ENCODE assay signal across 31 cellular contexts in the genomic region with DNA sequence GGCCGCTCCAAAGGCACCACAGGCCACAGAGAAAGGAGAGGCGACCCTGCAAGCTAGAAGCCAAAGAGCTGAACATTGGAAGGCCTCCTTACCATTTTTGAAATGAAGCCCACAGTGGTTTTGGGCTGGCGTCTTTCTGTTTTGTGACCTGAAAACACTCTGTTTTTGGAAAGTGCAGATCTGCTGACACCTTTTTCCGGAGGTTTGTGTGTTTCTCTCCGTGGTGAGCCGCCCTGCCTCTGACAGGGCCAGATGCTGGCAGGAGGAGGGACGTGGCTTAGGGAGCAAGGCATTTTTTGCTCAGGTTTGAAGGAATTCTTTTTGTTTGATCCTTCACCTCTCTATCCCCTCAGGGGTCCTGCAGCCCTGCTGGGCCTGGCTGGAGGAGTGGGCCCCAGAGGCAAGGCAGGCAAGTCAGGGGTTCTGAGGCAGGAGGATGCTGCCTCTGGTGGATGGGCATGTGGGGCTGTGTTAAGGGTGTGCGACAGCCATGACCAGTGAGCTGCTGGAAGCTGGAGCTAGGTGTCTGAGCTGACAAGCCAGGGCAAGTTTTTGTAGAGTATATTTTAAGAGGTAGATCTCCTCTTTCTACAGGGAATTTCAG.
DNase-seq lines count a peak whose midpoint lies in the region; ATAC-seq, FAIRE-seq and TF ChIP-seq lines count a peak whose summit lies in the region.
"Had no signal": no experiment of that assay in that cellular context is flagged by ENCODE, and none has a peak within 500 bp of the region (broad histone marks: within the 10 kb centered on the region; RNA-seq: fewer than 3 reads in every experiment).

No MANE protein-coding gene starts in this region.

- no peaks in the 10 kb centered on the region for H3K27me3 ChIP-seq in Karpas-422 (ENCODE audit: low read length)
- H3K27me3 ChIP-seq in bronchial epithelial cell (ENCODE audit: control insufficient read depth, insufficient read depth, low read length), result no peaks in the 10 kb centered on the region
- H3K27me3 ChIP-seq in neuronal stem cell (ENCODE audit: control insufficient read depth in 3 of 3, insufficient read depth in 3 of 3, low read depth in 1 of 3, low read length in 3 of 3), result peaks cover 0 to 13% (median 0%) of the 10 kb centered on the region in 3 experiments
- peaks cover 39% of the 10 kb centered on the region for H3K27me3 ChIP-seq in gastroesophageal sphincter
- H3K27me3 ChIP-seq: heart left ventricle had no signal

- no peak overlapping the region for H3K4me3 ChIP-seq in Karpas-422 (ENCODE audit: low read length)
- no peak overlapping the region for H3K4me3 ChIP-seq in bronchial epithelial cell (ENCODE audit: low read depth, low read length)
- H3K4me3 ChIP-seq in neuronal stem cell (ENCODE audit: low read length in 2 of 2), result no peak overlapping the region
- H3K4me3 ChIP-seq in gastroesophageal sphincter, result no peak overlapping the region
- H3K4me3 ChIP-seq: heart left ventricle, lung, upper lobe of right lung had no signal

- no peaks in the 10 kb centered on the region for H3K79me1 ChIP-seq in neuronal stem cell (ENCODE audit: low read depth, low read length)

- H3K36me3 Mint-ChIP-seq in chondrocyte (ENCODE audit: low read depth), result no peaks in the 10 kb centered on the region
- H3K36me3 Mint-ChIP-seq: activated naive CD8-positive, alpha-beta T cell; natural killer cell treated with Interleukin-12 subunit alpha and Interleukin-12 subunit beta and Interleukin-15 and Interleukin-18, amount 100 ng/mL, for 72 hours; stimulated activated memory B cell treated with anti-CD40 and anti-IgM and Interleukin-4, amounts not matched to agents 10 μg/mL and 1 μg/mL and 100 μg/mL, for 72 hours had no signal

- no peak overlapping the region for H2AK5ac ChIP-seq in neuronal stem cell (ENCODE audit: low read depth, low read length)

- TF ChIP-seq EP300 in gastroesophageal sphincter (IDR thresholded peaks at IDR 0.05), result no peak

- no CpG with 5 or more reads among the region's 8 CpGs for WGBS in neuronal stem cell (ENCODE audit: extremely low coverage in 2 of 2, insufficient read length in 2 of 2, insufficient replicate concordance in 1 of 2), 2 donors
- WGBS in gastroesophageal sphincter (ENCODE audit: low coverage in 1 of 2), 2 donors, result 90 to 92% methylated on average over 2 to 6 of the region's 8 CpGs

- TF ChIP-seq CTCF in bronchial epithelial cell (IDR thresholded peaks at IDR 0.05; ENCODE audit: insufficient read depth, low read length, severe bottlenecking) (no peak), gastroesophageal sphincter (IDR thresholded peaks at IDR 0.05) (no peak), chondrocyte (IDR thresholded peaks at IDR 0.05) (no peak)

- H4K20me1 ChIP-seq in Karpas-422 (ENCODE audit: insufficient read depth, low read depth, low read length), result no peaks in the 10 kb centered on the region

- no peaks in the 10 kb centered on the region for H3K27me3 Mint-ChIP-seq in chondrocyte (ENCODE audit: low read depth)
- H3K27me3 Mint-ChIP-seq: natural killer cell treated with Interleukin-12 subunit alpha and Interleukin-12 subunit beta and Interleukin-15 and Interleukin-18, amount 100 ng/mL, for 72 hours had no signal

- peaks cover 43% of the 10 kb centered on the region for H3K4me1 ChIP-seq in Karpas-422 (ENCODE audit: low read length)
- peaks cover 4 to 15% of the 10 kb centered on the region in 2 donors for H3K4me1 ChIP-seq in neuronal stem cell (ENCODE audit: control insufficient read depth in 2 of 2, insufficient read depth in 1 of 2, low read depth in 1 of 2, low read length in 2 of 2)
- peaks cover 0 to 21% (median 0%) of the 10 kb centered on the region in 3 donors for H3K4me1 ChIP-seq in gastroesophageal sphincter
- H3K4me1 ChIP-seq: upper lobe of right lung had no signal

- H2AFZ ChIP-seq in Karpas-422 (ENCODE audit: low read length) (no peak overlapping the region), neuronal stem cell (ENCODE audit: low read length) (no peak overlapping the region)

- peak overlapping the region; percentile 40; the same call in 1 of the 2 replicates for H3K9ac ChIP-seq in Karpas-422 (ENCODE audit: low read length)
- no peak overlapping the region for H3K9ac ChIP-seq in neuronal stem cell (ENCODE audit: low read depth, low read length, poor library complexity)

- peak overlapping the region; percentile 63 for H3K4me2 ChIP-seq in Karpas-422 (ENCODE audit: low read depth, low read length, poor library complexity, severe bottlenecking)
- no peak overlapping the region for H3K4me2 ChIP-seq in neuronal stem cell (ENCODE audit: insufficient read depth, low read length, poor library complexity, severe bottlenecking)

- H3K23ac ChIP-seq in neuronal stem cell (ENCODE audit: low read depth, low read length, poor library complexity), result peak overlapping the region; percentile 23

- no peak for FAIRE-seq in bronchial epithelial cell (lab: Jason Lieb, UNC)
- FAIRE-seq: H54 had no signal

- no peak overlapping the region for H3K18ac ChIP-seq in neuronal stem cell (ENCODE audit: low read length)

- H3K4ac ChIP-seq in neuronal stem cell (ENCODE audit: low read length), result no peak overlapping the region

- H2BK12ac ChIP-seq in neuronal stem cell (ENCODE audit: low read length), result no peak overlapping the region

- H3K27ac ChIP-seq in Karpas-422 (ENCODE audit: low read length) (peak overlapping the region; percentile 93), neuronal stem cell (replicated peaks; ENCODE audit: low read length) (no peak overlapping the region), gastroesophageal sphincter (no peak overlapping the region)
- H3K27ac ChIP-seq: heart left ventricle, HL-60, upper lobe of right lung had no signal

- DNase-seq in ELF-1 (ENCODE audit: low read depth, low spot score) (peak; percentile 40), Karpas-422 (no peak), bronchial epithelial cell (ENCODE audit: low read depth) (peak; percentile 33), neuronal stem cell (ENCODE audit: low spot score) (no peak), chondrocyte (ENCODE audit: low spot score) (no peak), foreskin melanocyte (no peak)
- DNase-seq: activated CD4-positive, alpha-beta T cell treated with anti-CD3 and anti-CD28 coated beads for 36 hours; activated CD8-positive, alpha-beta memory T cell treated with anti-CD3 and anti-CD28 coated beads for 24 hours; activated effector memory CD4-positive, alpha-beta T cell treated with Interleukin-2 at 50 U/mL for 16 hours; AML-193; CD4-positive, alpha-beta memory T cell; cortex of kidney; effector memory CD4-positive, alpha-beta T cell; heart left ventricle; Kasumi-1; kidney glomerular epithelial cell; MV-4-11; NCI-H2107; NCI-H345; NCI-H69; SHP77 treated with DMSO at 0.1 percent for 48 hours; upper lobe of right lung had no signal

- no peak overlapping the region for H2BK15ac ChIP-seq in neuronal stem cell (ENCODE audit: low read length)

- peaks cover 15% of the 10 kb centered on the region for H3K4me1 Mint-ChIP-seq in chondrocyte (ENCODE audit: low read depth)
- H3K4me1 Mint-ChIP-seq: activated CD4-positive, alpha-beta T cell treated with anti-CD3 and anti-CD28 coated beads for 36 hours; CD4-positive, alpha-beta memory T cell; stimulated activated memory B cell treated with anti-CD40 and anti-IgM and Interleukin-4, amounts not matched to agents 10 μg/mL and 1 μg/mL and 100 μg/mL, for 72 hours had no signal

- TF ChIP-seq POLR2A in gastroesophageal sphincter (IDR thresholded peaks at IDR 0.05), result no peak

- H3K9me2 ChIP-seq in Karpas-422 (replicated peaks; ENCODE audit: insufficient read depth, low read length), result no peaks in the 10 kb centered on the region

- peaks cover 7% of the 10 kb centered on the region for H3K9me3 Mint-ChIP-seq in chondrocyte (ENCODE audit: low read depth)
- H3K9me3 Mint-ChIP-seq: natural killer cell treated with Interleukin-12 subunit alpha and Interleukin-12 subunit beta and Interleukin-15 and Interleukin-18, amount 100 ng/mL, for 72 hours; T-helper 2 cell treated with Interferon-gamma antibody and Interleukin-4, amounts not matched to agents 5 μg/mL and 100 μg/mL, for 36 hours had no signal

- ATAC-seq in gastroesophageal sphincter, result no peak
- ATAC-seq: activated CD4-positive, alpha-beta T cell treated with anti-CD3 and anti-CD28 coated beads for 36 hours; heart left ventricle; natural killer cell treated with Interleukin-12 subunit alpha and Interleukin-12 subunit beta and Interleukin-15 and Interleukin-18, amount 100 ng/mL, for 72 hours; Panc1; stimulated activated memory B cell treated with anti-CD40 and anti-IgM and Interleukin-4, amounts not matched to agents 10 μg/mL and 1 μg/mL and 100 μg/mL, for 72 hours; upper lobe of right lung had no signal

- no peak overlapping the region for H3K27ac Mint-ChIP-seq in chondrocyte (ENCODE audit: unreplicated experiment)
- H3K27ac Mint-ChIP-seq: activated CD4-positive, alpha-beta T cell treated with anti-CD3 and anti-CD28 coated beads for 36 hours; activated naive CD8-positive, alpha-beta T cell; natural killer cell treated with Interleukin-12 subunit alpha and Interleukin-12 subunit beta and Interleukin-15 and Interleukin-18, amount 100 ng/mL, for 72 hours; stimulated activated memory B cell treated with anti-CD40 and anti-IgM and Interleukin-4, amounts not matched to agents 10 μg/mL and 1 μg/mL and 100 μg/mL, for 72 hours; T-helper 2 cell treated with Interferon-gamma antibody and Interleukin-4, amounts not matched to agents 5 μg/mL and 100 μg/mL, for 36 hours had no signal

- no peaks in the 10 kb centered on the region for H3K79me2 ChIP-seq in Karpas-422 (ENCODE audit: low read length)

- H2BK5ac ChIP-seq in neuronal stem cell (ENCODE audit: low read length), result no peak overlapping the region

- no peak overlapping the region for H2BK120ac ChIP-seq in neuronal stem cell (ENCODE audit: low read depth, low read length)

- H3K4me3 Mint-ChIP-seq in chondrocyte (ENCODE audit: unreplicated experiment), result no peak overlapping the region
- H3K4me3 Mint-ChIP-seq: activated CD4-positive, alpha-beta T cell treated with anti-CD3 and anti-CD28 coated beads for 36 hours; activated naive CD8-positive, alpha-beta T cell; CD4-positive, alpha-beta memory T cell; natural killer cell treated with Interleukin-12 subunit alpha and Interleukin-12 subunit beta and Interleukin-15 and Interleukin-18, amount 100 ng/mL, for 72 hours; stimulated activated memory B cell treated with anti-CD40 and anti-IgM and Interleukin-4, amounts not matched to agents 10 μg/mL and 1 μg/mL and 100 μg/mL, for 72 hours; T-helper 2 cell treated with Interferon-gamma antibody and Interleukin-4, amounts not matched to agents 5 μg/mL and 100 μg/mL, for 36 hours had no signal

- H4K8ac ChIP-seq in neuronal stem cell (ENCODE audit: low read depth, low read length), result no peak overlapping the region

- H3K36me3 ChIP-seq in Karpas-422 (ENCODE audit: insufficient read depth, low read length) (no peaks in the 10 kb centered on the region), bronchial epithelial cell (ENCODE audit: control insufficient read depth, insufficient read depth, low read length) (no peaks in the 10 kb centered on the region), neuronal stem cell (replicated peaks in 1 of 2; ENCODE audit: control insufficient read depth in 2 of 2, insufficient read depth in 2 of 2, low read length in 2 of 2) (peaks cover 0 to 2% of the 10 kb centered on the region in 2 donors), gastroesophageal sphincter (no peaks in the 10 kb centered on the region)
- H3K36me3 ChIP-seq: heart left ventricle, upper lobe of right lung had no signal

- H3K9me3 ChIP-seq in Karpas-422 (ENCODE audit: low read length) (no peaks in the 10 kb centered on the region), neuronal stem cell (replicated peaks in 1 of 2; ENCODE audit: control insufficient read depth in 2 of 2, insufficient read depth in 1 of 2, low read depth in 1 of 2, low read length in 2 of 2) (peaks cover 0 to 11% of the 10 kb centered on the region in 2 donors), gastroesophageal sphincter (peaks cover 0 to 3% (median 0%) of the 10 kb centered on the region in 3 donors)
- H3K9me3 ChIP-seq: heart left ventricle, upper lobe of right lung had no signal

- no peak overlapping the region for H4K91ac ChIP-seq in neuronal stem cell (ENCODE audit: low read depth, low read length, poor library complexity)

- H3K14ac ChIP-seq in neuronal stem cell (ENCODE audit: low read length), result no peak overlapping the region

Comparison
In these comparisons a context has a peak if more than half of its experiments do, and no peak if none do; other contexts are left out.
1. DNase-seq: peak in ELF-1 (single experiment) and bronchial epithelial cell (single experiment); none in Karpas-422 (single experiment), neuronal stem cell (single experiment), chondrocyte (single experiment) and foreskin melanocyte (single experiment).